In the genomic region with DNA sequence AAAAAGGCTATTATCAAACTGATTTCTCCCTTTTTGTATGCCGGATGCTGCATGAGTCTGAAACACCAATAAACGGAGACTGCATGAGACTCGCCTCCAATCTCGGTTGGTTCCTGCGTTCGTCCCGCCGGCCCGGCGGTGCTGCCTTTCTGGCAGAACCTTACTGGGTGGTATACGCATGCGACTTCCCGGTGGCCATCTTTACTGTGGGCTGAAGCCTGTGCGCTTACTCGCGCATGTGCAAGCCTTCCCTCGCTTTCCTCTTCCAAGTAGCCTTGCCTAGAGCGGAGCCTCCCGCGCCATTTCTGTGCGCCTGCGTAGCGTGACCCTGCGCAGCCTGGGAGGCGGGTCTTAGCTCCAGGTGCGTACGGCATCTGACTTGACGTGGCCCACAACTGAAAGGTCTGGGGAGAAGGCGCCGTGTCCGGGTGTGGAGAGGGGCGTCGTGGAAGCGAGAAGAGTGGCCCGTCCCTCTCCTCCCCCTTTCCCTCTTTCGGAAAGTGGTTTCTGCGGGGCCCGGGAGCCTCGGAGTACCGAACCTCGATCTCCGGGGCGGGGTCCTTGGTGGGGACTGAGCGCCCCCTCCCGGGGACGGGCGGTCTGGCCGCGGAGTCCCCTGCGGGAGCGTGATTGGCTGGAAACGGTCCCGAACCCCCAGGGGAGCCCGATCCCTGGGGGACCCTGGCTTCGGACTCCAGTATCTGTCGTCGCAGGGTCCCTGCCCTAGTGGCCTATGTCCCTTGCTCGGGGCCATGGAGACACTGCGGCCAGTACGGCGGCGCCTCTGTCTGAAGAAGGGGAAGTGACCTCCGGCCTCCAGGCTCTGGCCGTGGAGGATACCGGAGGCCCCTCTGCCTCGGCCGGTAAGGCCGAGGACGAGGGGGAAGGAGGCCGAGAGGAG, we compare ENCODE assay signal across 7 cellular contexts.
DNase-seq lines count a peak whose midpoint lies in the region; ATAC-seq and TF ChIP-seq lines count a peak whose summit lies in the region.

A gene (plus strand): TSS at position 360 of the 901 bp plus-strand sequence. CDS start 374 bp downstream, at position 734.

- peak; percentile 86 for TF ChIP-seq CTCF in retinal pigment epithelial cell (conservative IDR thresholded peaks at IDR 0.05; ENCODE audit: low read depth, low read length)

- peak; percentile 58 for ATAC-seq in GM18502 (IDR thresholded peaks at IDR 0.05; ENCODE audit: poor library complexity, unreplicated experiment)
- ATAC-seq in HG02973 (IDR thresholded peaks at IDR 0.05; ENCODE audit: unreplicated experiment), result peak; percentile 43

- peak within 1 kb of the TSS; percentile 84 for H3K4me3 ChIP-seq in retinal pigment epithelial cell (ENCODE audit: low read length)

- peak; percentile 98 for DNase-seq in NCI-H2029 (lab: John Stamatoyannopoulos, UW)
- peak; percentile 96 for DNase-seq in T-helper 9 cell
- DNase-seq in astrocyte of the hippocampus (ENCODE audit: low read depth, low spot score), result peak; percentile 100
- DNase-seq in hippocampal formation (lab: John Stamatoyannopoulos, UW), result peak; percentile 96 to 97
- peak; percentile 98 for DNase-seq in retinal pigment epithelial cell (ENCODE audit: low read depth)

Comparison
In these comparisons a context has a peak if more than half of its experiments do, and no peak if none do; other contexts are left out.
1. Peak in every context shown above with its lines: DNase-seq, ATAC-seq and H3K4me3 ChIP-seq.